Comparison of ENCODE assay signal across 1 cellular context in the genomic region with DNA sequence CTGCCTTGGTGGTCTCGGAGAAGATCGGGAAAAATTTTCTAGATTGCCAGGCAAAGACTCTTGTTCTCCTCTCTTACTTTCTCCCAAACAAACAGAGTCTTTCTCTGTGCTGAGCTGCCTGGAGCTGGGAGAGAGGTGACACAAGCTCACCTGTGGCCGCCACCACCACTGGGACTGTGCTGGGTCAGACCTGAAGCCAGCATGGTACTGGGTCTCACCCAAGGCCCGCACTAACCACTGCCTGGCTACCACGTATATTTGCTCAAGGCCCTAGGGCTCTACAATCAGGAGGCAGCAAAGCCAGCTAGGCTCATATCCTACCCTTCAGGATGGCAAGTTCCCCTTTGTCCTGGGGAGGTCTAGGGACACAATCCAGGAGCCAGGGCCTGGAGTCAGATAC.
TF ChIP-seq lines count a peak whose summit lies in the region.

No MANE protein-coding gene starts in this region.

TF ChIP-seq in H1, 55 proteins besides CTCF, POLR2A, EP300 and RAD21:
- no peak for TF ChIP-seq SRF (IDR thresholded peaks at IDR 0.05; ENCODE audit: low read depth, low read length)
- TF ChIP-seq CHD2 (IDR thresholded peaks at IDR 0.05; ENCODE audit: low read length), result no peak
- no peak for TF ChIP-seq JUN (IDR thresholded peaks at IDR 0.05; ENCODE audit: low read depth, low read length)
- no peak for TF ChIP-seq GABPA (IDR thresholded peaks at IDR 0.05; ENCODE audit: borderline replicate concordance, insufficient read depth, low read length)
- TF ChIP-seq TAF7 (optimal IDR thresholded peaks at IDR 0.05; ENCODE audit: borderline replicate concordance, low read depth, low read length), result no peak
- no peak for TF ChIP-seq CEBPB (IDR thresholded peaks at IDR 0.05; ENCODE audit: low read depth, low read length)
- no peak for TF ChIP-seq RBBP5 (IDR thresholded peaks at IDR 0.05; ENCODE audit: borderline replicate concordance, low read depth, low read length)
- TF ChIP-seq CHD1 (IDR thresholded peaks at IDR 0.05; ENCODE audit: low read depth, low read length), result no peak
- no peak for TF ChIP-seq NRF1 (IDR thresholded peaks at IDR 0.05; ENCODE audit: low read depth, low read length)
- TF ChIP-seq EGR1 (IDR thresholded peaks at IDR 0.05; ENCODE audit: borderline replicate concordance, low read depth, low read length), result no peak
- TF ChIP-seq RFX5 (IDR thresholded peaks at IDR 0.05; ENCODE audit: borderline replicate concordance, low read depth, low read length), result no peak
- TF ChIP-seq NANOG (IDR thresholded peaks at IDR 0.05; ENCODE audit: insufficient read depth, low read depth, low read length, poor library complexity, severe bottlenecking), result no peak
